Comparison of ENCODE assay signal across 26 cellular contexts in genomic region chr9:91841591-91841990, GRCh38.
"Had no signal": no experiment of that assay in that cellular context is flagged by ENCODE, and none has a peak within 500 bp of the region (broad histone marks: within the 10 kb centered on the region; RNA-seq: fewer than 3 reads in every experiment).

No MANE protein-coding gene starts in this region.

- H3K9me3 ChIP-seq: adrenal gland, ascending aorta, left lung, lower lobe of right lung, pancreas, psoas muscle, thoracic aorta, vagina had no signal

- H3K36me3 Mint-ChIP-seq: activated naive CD8-positive, alpha-beta T cell treated with anti-CD3 and anti-CD28 coated beads for 36 hours had no signal

- H3K27me3 ChIP-seq: adrenal gland, ascending aorta, pancreas, vagina had no signal

- H3K4me3 ChIP-seq: adrenal gland, ascending aorta, left lung, lower lobe of right lung, pancreas, psoas muscle, thoracic aorta, vagina had no signal

- H3K4me3 Mint-ChIP-seq: activated CD4-positive, alpha-beta T cell treated with anti-CD3 and anti-CD28 coated beads for 36 hours; activated naive CD4-positive, alpha-beta T cell treated with anti-CD3 and anti-CD28 coated beads for 36 hours; activated naive CD8-positive, alpha-beta T cell treated with anti-CD3 and anti-CD28 coated beads for 36 hours; activated T-cell treated with anti-CD3 and anti-CD28 coated beads, Interleukin-2, amount 50 U/mL, for 72 hours; T-helper 2 cell treated with Interferon-gamma antibody and Interleukin-4, amounts not matched to agents 5 μg/mL and 100 μg/mL, for 36 hours had no signal

- DNase-seq: activated CD4-positive, alpha-beta T cell treated with anti-CD3 and anti-CD28 coated beads for 36 hours; activated CD4-positive, alpha-beta T cell treated with anti-CD3 and anti-CD28 coated beads, Interleukin-2, amount 50 U/mL, for 4 hours; activated CD4-positive, CD25-positive, alpha-beta regulatory T cell; activated effector memory CD4-positive, alpha-beta T cell treated with Interleukin-2 at 50 U/mL for 16 hours; activated naive CD4-positive, alpha-beta T cell treated with anti-CD3 and anti-CD28 coated beads for 36 hours; activated naive CD8-positive, alpha-beta T cell treated with anti-CD3 and anti-CD28 coated beads for 36 hours; activated T-cell treated with anti-CD3 and anti-CD28 coated beads for 4 hours; activated T-cell treated with anti-CD3 and anti-CD28 coated beads, Interleukin-2, amount 50 U/mL, for 72 hours; adrenal gland; brain microvascular endothelial cell; cortex of kidney; foreskin keratinocyte; left lung; lower lobe of right lung; mesenchymal stem cell; pancreas; psoas muscle; stimulated activated CD4-positive, alpha-beta T cell treated with anti-CD3 and anti-CD28 coated beads, Interleukin-2, amount 100 ng/mL, for 48 hours; stimulated activated naive CD8-positive, alpha-beta T cell treated with anti-CD3 and anti-CD28 coated beads, Interleukin-15, Interleukin-2, amounts not matched to agents 100 U/mL and 50 U/mL, for 24 hours; T-helper 1 cell; trophoblast cell had no signal

- H3K9me3 Mint-ChIP-seq: activated naive CD4-positive, alpha-beta T cell treated with anti-CD3 and anti-CD28 coated beads for 36 hours; activated naive CD8-positive, alpha-beta T cell treated with anti-CD3 and anti-CD28 coated beads for 36 hours; activated T-cell treated with anti-CD3 and anti-CD28 coated beads, Interleukin-2, amount 50 U/mL, for 72 hours; T-helper 2 cell treated with Interferon-gamma antibody and Interleukin-4, amounts not matched to agents 5 μg/mL and 100 μg/mL, for 36 hours had no signal

- H3K36me3 ChIP-seq: adrenal gland, ascending aorta, brain microvascular endothelial cell, left lung, lower lobe of right lung, pancreas, thoracic aorta, vagina had no signal

- H3K4me1 ChIP-seq: foreskin keratinocyte, pancreas, psoas muscle had no signal

- ATAC-seq: activated CD4-positive, alpha-beta T cell treated with anti-CD3 and anti-CD28 coated beads for 36 hours; activated T-cell treated with anti-CD3 and anti-CD28 coated beads, Interleukin-2, amount 50 U/mL, for 72 hours; esophagus mucosa; foreskin keratinocyte; left lung; lower lobe of right lung; pancreas; psoas muscle; stimulated activated naive CD8-positive, alpha-beta T cell treated with anti-CD3 and anti-CD28 coated beads, Interleukin-15, Interleukin-2, amounts not matched to agents 100 U/mL and 50 U/mL, for 24 hours had no signal

- H3K27ac ChIP-seq: ascending aorta, brain microvascular endothelial cell, foreskin keratinocyte, left lung, lower lobe of right lung, pancreas, psoas muscle, thoracic aorta, vagina had no signal

- H3K27ac Mint-ChIP-seq: activated CD4-positive, alpha-beta T cell treated with anti-CD3 and anti-CD28 coated beads for 36 hours; activated naive CD4-positive, alpha-beta T cell treated with anti-CD3 and anti-CD28 coated beads for 36 hours; activated naive CD8-positive, alpha-beta T cell treated with anti-CD3 and anti-CD28 coated beads for 36 hours; activated T-cell treated with anti-CD3 and anti-CD28 coated beads, Interleukin-2, amount 50 U/mL, for 72 hours; T-helper 2 cell treated with Interferon-gamma antibody and Interleukin-4, amounts not matched to agents 5 μg/mL and 100 μg/mL, for 36 hours had no signal
